ENCODE assay signal across 9 cellular contexts in genomic region chr10:70477661-70478162, GRCh38. TPM values are rescaled to one million over a fixed set of nuclear protein-coding genes. Genes with fewer than 3 reads are reported as not detected.
DNase-seq lines count a peak whose midpoint lies in the region; ATAC-seq and TF ChIP-seq lines count a peak whose summit lies in the region.
"Had no signal": no experiment of that assay in that cellular context is flagged by ENCODE, and none has a peak within 500 bp of the region (broad histone marks: within the 10 kb centered on the region; RNA-seq: fewer than 3 reads in every experiment).

No MANE protein-coding gene starts in this region.

- CTCF ChIA-PET in HCT116 (lab: Charles Lee): interaction anchor here (1.0 kb wide), 1 partner anchor 15 kb away, joined by 5 read pairs; no protein-coding TSS in a partner anchor

- H3K4me3 Mint-ChIP-seq in T-helper 2 cell treated with Interferon-gamma antibody and Interleukin-4, amounts not matched to agents 5 μg/mL and 100 μg/mL, for 36 hours: peak overlapping the region; percentile 74

- POLR2A ChIA-PET in HCT116 (lab: Charles Lee): interaction anchor here (1.4 kb wide), 1 partner anchor 90 kb away, joined by 3 read pairs; no protein-coding TSS in a partner anchor

- H3K27ac Mint-ChIP-seq in T-helper 2 cell treated with Interferon-gamma antibody and Interleukin-4, amounts not matched to agents 5 μg/mL and 100 μg/mL, for 36 hours: peak overlapping the region; percentile 62

- H3K9me3 ChIP-seq in HCT116 (ENCODE audit: control insufficient read depth in 1 of 2, insufficient read depth in 1 of 2, low read depth in 1 of 2, low read length in 2 of 2) (no peaks in the 10 kb centered on the region), breast epithelium (no peaks in the 10 kb centered on the region), right lobe of liver (no peaks in the 10 kb centered on the region)

- H3K4me1 ChIP-seq in HCT116 (ENCODE audit: control insufficient read depth in 1 of 2, insufficient read depth in 2 of 2, low read length in 2 of 2) (peaks cover 26 to 67% of the 10 kb centered on the region in 2 experiments), breast epithelium (peaks cover 11% of the 10 kb centered on the region in 2 donors), right lobe of liver (peaks cover 0 to 12% (median 0%) of the 10 kb centered on the region in 4 donors)

- H3K36me3 ChIP-seq in HCT116 (ENCODE audit: control insufficient read depth in 1 of 2, insufficient read depth in 2 of 2, low read length in 2 of 2): peaks cover 0 to 4% of the 10 kb centered on the region in 2 experiments; a peak in 1 of 4 replicates
- H3K36me3 ChIP-seq in breast epithelium: no peaks in the 10 kb centered on the region
- no peaks in the 10 kb centered on the region for H3K36me3 ChIP-seq in right lobe of liver

- 15% methylated on average over 9 of the region's 27 CpGs for WGBS in right lobe of liver (ENCODE audit: insufficient coverage, low coverage, low lambda C conversion rate, missing lambda C conversion rate)

- H3K27me3 ChIP-seq in HCT116 (ENCODE audit: insufficient read depth, low read length): no peaks in the 10 kb centered on the region
- H3K27me3 ChIP-seq in breast epithelium: no peaks in the 10 kb centered on the region
- H3K27me3 ChIP-seq in right lobe of liver: no peaks in the 10 kb centered on the region

- RAD21 ChIA-PET in HCT116 (lab: Charles Lee; ENCODE audit: low non-redundant PET in 1 of 2, low total read pairs in 2 of 2, uncharacterized antibody in 2 of 2, unreplicated experiment in 2 of 2): interaction anchor here (0.7 to 1.4 kb wide), 3 partner anchors 16 to 20 kb away, joined by 4 to 7 read pairs (median 5); no protein-coding TSS in a partner anchor

- H3K9me2 ChIP-seq in HCT116 (ENCODE audit: insufficient read depth): no peaks in the 10 kb centered on the region

- H3K4me3 ChIP-seq in HCT116 (replicated peaks in 1 of 2; ENCODE audit: low read depth in 1 of 2, low read length in 2 of 2) (peak overlapping the region; percentile 80 to 97), breast epithelium (peak overlapping the region; percentile 60 to 80 (median 67)), right lobe of liver (peak overlapping the region; percentile 38 to 51 (median 41))

- peaks cover 51% of the 10 kb centered on the region for H3K27me3 Mint-ChIP-seq in T-helper 2 cell treated with Interferon-gamma antibody and Interleukin-4, amounts not matched to agents 5 μg/mL and 100 μg/mL, for 36 hours (ENCODE audit: low read depth)

- no TSS peak for BruUV-seq in HCT116 (replicated peaks; lab: Mats Ljungman, UMichigan)

- H4K20me1 ChIP-seq in HCT116 (ENCODE audit: insufficient read depth): no peaks in the 10 kb centered on the region

- H2AFZ ChIP-seq in HCT116 (ENCODE audit: low read depth, low read length, poor library complexity, severe bottlenecking): no peak overlapping the region

- peaks cover 28% of the 10 kb centered on the region for H3K4me1 Mint-ChIP-seq in T-helper 2 cell treated with Interferon-gamma antibody and Interleukin-4, amounts not matched to agents 5 μg/mL and 100 μg/mL, for 36 hours (ENCODE audit: low read depth)

- peak overlapping the region; percentile 98 for H3K4me2 ChIP-seq in HCT116 (ENCODE audit: low read length)

- peak overlapping the region; percentile 89 for H3K9ac ChIP-seq in HCT116 (ENCODE audit: low read length)

- no peak for TF ChIP-seq POLR2A in HCT116 (IDR thresholded peaks at IDR 0.05; ENCODE audit: borderline replicate concordance, extremely low read depth, insufficient read depth, insufficient read length)
- no peak for TF ChIP-seq POLR2A in breast epithelium (IDR thresholded peaks at IDR 0.05)
- no peak for TF ChIP-seq POLR2A in right lobe of liver (IDR thresholded peaks at IDR 0.05)

- intact Hi-C loops in HCT116 (cut with micrococcal nuclease): loop anchor here (5.0 kb wide), 1 partner anchor 60 kb away; no protein-coding TSS in a partner anchor
- intact Hi-C loops in breast epithelium (cut with DNase I; ENCODE audit: low total_unique reads): no loop called here
- intact Hi-C loops in right lobe of liver (cut with DNase I): no loop called here

- no peaks in the 10 kb centered on the region for H3K9me3 Mint-ChIP-seq in T-helper 2 cell treated with Interferon-gamma antibody and Interleukin-4, amounts not matched to agents 5 μg/mL and 100 μg/mL, for 36 hours

- peaks cover 40% of the 10 kb centered on the region for H3K79me2 ChIP-seq in HCT116 (ENCODE audit: insufficient read depth, low read length)

- DNase-seq in HCT116 (ENCODE audit: low read depth, low spot score) (peak; percentile 85), breast epithelium (ENCODE audit: low spot score in 2 of 2) (no peak), right lobe of liver (peak in 1 of 3 donors; percentile 40), AG08396 (ENCODE audit: low spot score) (no peak)
- DNase-seq in T-helper 2 cell treated with Interferon-gamma antibody and Interleukin-4, amounts not matched to agents 5 μg/mL and 100 μg/mL, for 36 hours (ENCODE audit: low spot score): peak; percentile 74
- DNase-seq in stimulated activated CD8-positive, alpha-beta memory T cell treated with anti-CD3 and anti-CD28 coated beads, Interleukin-15, amount 100 ng/mL, for 4 hours (ENCODE audit: low read depth in 2 of 2): peak; percentile 75 to 76

- H3K27ac ChIP-seq in HCT116 (ENCODE audit: low read depth, low read length): peak overlapping the region; percentile 95
- H3K27ac ChIP-seq in breast epithelium: no peak overlapping the region
- H3K27ac ChIP-seq in right lobe of liver: no peak overlapping the region

- ATAC-seq in HCT116: peak; percentile 48
- ATAC-seq in right lobe of liver: peak in 3 of 4 donors; percentile 9 to 31 (median 22)
- no peak for ATAC-seq in GM18511 (IDR thresholded peaks at IDR 0.05; ENCODE audit: unreplicated experiment)
- no peak for ATAC-seq in GM19035 (IDR thresholded peaks at IDR 0.05; ENCODE audit: unreplicated experiment)

- TF ChIP-seq CTCF in HCT116 (IDR thresholded peaks at IDR 0.05 in 2 of 3, conservative IDR thresholded peaks at IDR 0.05 in 1 of 3; ENCODE audit: borderline replicate concordance in 1 of 3, insufficient read depth in 1 of 3, low read depth in 2 of 3, low read length in 2 of 3) (no peak), breast epithelium (IDR thresholded peaks at IDR 0.05) (no peak), right lobe of liver (IDR thresholded peaks at IDR 0.05) (no peak)

- TF ChIP-seq RAD21 in HCT116 (IDR thresholded peaks at IDR 0.05; ENCODE audit: low read depth): no peak

- H3K36me3 Mint-ChIP-seq in T-helper 2 cell treated with Interferon-gamma antibody and Interleukin-4, amounts not matched to agents 5 μg/mL and 100 μg/mL, for 36 hours (ENCODE audit: low read depth): no peaks in the 10 kb centered on the region

TF ChIP-seq in HCT116, 20 proteins besides CTCF, POLR2A, EP300 and RAD21 (continues in another document):
- TF ChIP-seq SRF (IDR thresholded peaks at IDR 0.05; ENCODE audit: low read depth) (no peak), ZNF274 (IDR thresholded peaks at IDR 0.05; ENCODE audit: low read depth, low read length) (no peak), CEBPB (IDR thresholded peaks at IDR 0.05; ENCODE audit: low read depth) (no peak), YY1 (IDR thresholded peaks at IDR 0.05; ENCODE audit: extremely low read depth, insufficient replicate concordance, low read depth, low read length) (peak; percentile 56), EZH2 (IDR thresholded peaks at IDR 0.05) (no peak), EZH2phosphoT487 (IDR thresholded peaks at IDR 0.05; ENCODE audit: borderline replicate concordance) (no peak), POLR2AphosphoS5 (IDR thresholded peaks at IDR 0.05; ENCODE audit: low read depth, low read length) (peak; percentile 60), ELF1 (IDR thresholded peaks at IDR 0.05; ENCODE audit: borderline replicate concordance, low read depth) (no peak), JUND (IDR thresholded peaks at IDR 0.05) (peak; percentile 97), MAX (IDR thresholded peaks at IDR 0.05) (peak; percentile 99), REST (IDR thresholded peaks at IDR 0.05; ENCODE audit: low read depth) (no peak), SIN3A (IDR thresholded peaks at IDR 0.05; ENCODE audit: low read depth) (peak; percentile 83), FOSL1 (IDR thresholded peaks at IDR 0.05; ENCODE audit: low read depth) (peak; percentile 91), ZFX (IDR thresholded peaks at IDR 0.05) (no peak; the same call in 1 of the 2 replicates)

RNA-seq across cellular contexts. Expression of gene PALD1, which starts 0.9 kb away (rescaled TPM):
- total RNA-seq in HCT116 (2021; ENCODE audit: unreplicated experiment) (33.1 TPM), breast epithelium (1 to 10 TPM; 1.9 to 7.5 (median 5.9) TPM), right lobe of liver (1 to 10 TPM in 4 of 6 experiments, under 1 TPM in 2; 0.81 to 2.9 (median 1.3) TPM)
- 23.1 and 25.7 TPM in 2 replicates for polyA plus RNA-seq in HCT116 (2012)

RNA-seq across cellular contexts. Expression of gene NODAL, which starts 36.2 kb away (rescaled TPM):
- total RNA-seq in HCT116 (2021; ENCODE audit: unreplicated experiment): 0.30 TPM
- 0.07 TPM in 1 of 2 replicates, not detected in the other for polyA plus RNA-seq in HCT116 (2012)
- total RNA-seq in breast epithelium: not detected
- not detected for total RNA-seq in right lobe of liver
- total RNA-seq: activated CD8-positive, alpha-beta memory T cell treated with anti-CD3 and anti-CD28 coated beads for 36 hours had no signal

Comparison
In these comparisons a context has a peak if more than half of its experiments do, and no peak if none do; other contexts are left out.
1. ATAC-seq: peak in HCT116 (single experiment) and right lobe of liver (3 of 4); none in GM18511 (single experiment) and GM19035 (single experiment).
2. DNase-seq: peak in HCT116 (single experiment), T-helper 2 cell treated with Interferon-gamma antibody and Interleukin-4, amounts not matched to agents 5 μg/mL and 100 μg/mL, for 36 hours (single experiment) and stimulated activated CD8-positive, alpha-beta memory T cell treated with anti-CD3 and anti-CD28 coated beads, Interleukin-15, amount 100 ng/mL, for 4 hours (2 of 2); none in breast epithelium (0 of 2) and AG08396 (single experiment).
3. Peak in every context shown above with its lines, with median percentiles within 50 percentile points of each other: H3K4me3 ChIP-seq.